In genomic region chr14:32350020-32350419, GRCh38 we compare ENCODE assay signal across 14 cellular contexts. TPM values are rescaled to one million over a fixed set of nuclear protein-coding genes. Genes with fewer than 3 reads are reported as not detected.
DNase-seq lines count a peak whose midpoint lies in the region; ATAC-seq and TF ChIP-seq lines count a peak whose summit lies in the region.
"Had no signal": no experiment of that assay in that cellular context is flagged by ENCODE, and none has a peak within 500 bp of the region (broad histone marks: within the 10 kb centered on the region; RNA-seq: fewer than 3 reads in every experiment).

No MANE protein-coding gene starts in this region.

- H3K27ac ChIP-seq in tibial nerve (no peak overlapping the region), ascending aorta (no peak overlapping the region)
- H3K27ac ChIP-seq: adrenal gland, suprapubic skin had no signal

- in situ Hi-C loops in GM13976 (cut with MboI; ENCODE audit: low sequenced_read_pairs, unreplicated experiment), result no loop called here

- H3K4me1 Mint-ChIP-seq in progenitor cell of endocrine pancreas (ENCODE audit: low read depth), result no peaks in the 10 kb centered on the region

- H3K4me3 Mint-ChIP-seq in progenitor cell of endocrine pancreas (ENCODE audit: low read depth), result no peak overlapping the region
- H3K4me3 Mint-ChIP-seq: neural crest cell had no signal

- TF ChIP-seq POLR2A in tibial nerve (IDR thresholded peaks at IDR 0.05), result no peak

- H3K4me1 ChIP-seq in tibial nerve (no peaks in the 10 kb centered on the region), ascending aorta (no peaks in the 10 kb centered on the region)
- H3K4me1 ChIP-seq: adrenal gland, suprapubic skin had no signal

- no peaks in the 10 kb centered on the region for H3K36me3 ChIP-seq in tibial nerve
- no peaks in the 10 kb centered on the region for H3K36me3 ChIP-seq in ascending aorta
- H3K36me3 ChIP-seq: adrenal gland, suprapubic skin had no signal

- H3K9me3 ChIP-seq in tibial nerve (no peaks in the 10 kb centered on the region), ascending aorta (no peaks in the 10 kb centered on the region)
- H3K9me3 ChIP-seq: adrenal gland, suprapubic skin had no signal

- no peak overlapping the region for H3K27ac Mint-ChIP-seq in progenitor cell of endocrine pancreas

- H3K9me3 Mint-ChIP-seq in progenitor cell of endocrine pancreas (ENCODE audit: low read depth), result peaks cover 6% of the 10 kb centered on the region

- ATAC-seq in GM19397 (IDR thresholded peaks at IDR 0.05; ENCODE audit: unreplicated experiment), result peak; percentile 89
- ATAC-seq in HG02870 (IDR thresholded peaks at IDR 0.05; ENCODE audit: unreplicated experiment), result peak; percentile 99
- peak; percentile 100 for ATAC-seq in HG03565 (IDR thresholded peaks at IDR 0.05; ENCODE audit: unreplicated experiment)

- H3K36me3 Mint-ChIP-seq in progenitor cell of endocrine pancreas (ENCODE audit: insufficient read depth), result no peaks in the 10 kb centered on the region

- H3K27me3 ChIP-seq in tibial nerve, result no peaks in the 10 kb centered on the region
- H3K27me3 ChIP-seq in ascending aorta, result no peaks in the 10 kb centered on the region
- H3K27me3 ChIP-seq: adrenal gland, suprapubic skin had no signal

- DNase-seq in GM13976 (ENCODE audit: low spot score), result peak; percentile 50
- DNase-seq in progenitor cell of endocrine pancreas (ENCODE audit: low spot score, unreplicated experiment), result no peak
- no peak for DNase-seq in tibial nerve (ENCODE audit: low spot score in 2 of 2)
- no peak for DNase-seq in activated CD4-positive, alpha-beta T cell treated with anti-CD3 and anti-CD28 coated beads, Interleukin-2, amount 50 U/mL, for 1 hour
- no peak for DNase-seq in ascending aorta (ENCODE audit: low spot score in 2 of 2)
- DNase-seq: activated CD4-positive, alpha-beta T cell treated with anti-CD3 and anti-CD28 coated beads, Interleukin-2, amount 50 U/mL, for 48 hours; adrenal gland; AML-193; IMR-90 had no signal

- intact Hi-C loops in ascending aorta (cut with DNase I), result no loop called here

- no peak for TF ChIP-seq EP300 in tibial nerve (IDR thresholded peaks at IDR 0.05)

- H3K4me3 ChIP-seq in tibial nerve (no peak overlapping the region), ascending aorta (no peak overlapping the region)
- H3K4me3 ChIP-seq: adrenal gland, suprapubic skin had no signal

- TF ChIP-seq CTCF in GM13976 (IDR thresholded peaks at IDR 0.05; ENCODE audit: borderline replicate concordance, control extremely low read depth, extremely low read depth, insufficient read depth, missing control alignments) (no peak), progenitor cell of endocrine pancreas (IDR thresholded peaks at IDR 0.05; ENCODE audit: unreplicated experiment) (no peak), tibial nerve (IDR thresholded peaks at IDR 0.05) (no peak), ascending aorta (IDR thresholded peaks at IDR 0.05) (no peak)

- H3K27me3 Mint-ChIP-seq in progenitor cell of endocrine pancreas, result no peaks in the 10 kb centered on the region

- WGBS in tibial nerve, 2 donors, result 50 to 64% methylated on average over 1 of the region's 1 CpG

RNA-seq across cellular contexts. Expression of gene AKAP6, which starts 20.9 kb away (rescaled TPM):
- 2.9 and 3.4 TPM in 2 replicates for total RNA-seq in progenitor cell of endocrine pancreas
- total RNA-seq in tibial nerve, result 10 to 100 TPM in 1 of 4 donors, 1 to 10 TPM in 3; 2.1 to 10.7 (median 5.2) TPM
- 21.1 TPM for total RNA-seq in ascending aorta
